ENCODE assay signal across 6 cellular contexts in the genomic region with DNA sequence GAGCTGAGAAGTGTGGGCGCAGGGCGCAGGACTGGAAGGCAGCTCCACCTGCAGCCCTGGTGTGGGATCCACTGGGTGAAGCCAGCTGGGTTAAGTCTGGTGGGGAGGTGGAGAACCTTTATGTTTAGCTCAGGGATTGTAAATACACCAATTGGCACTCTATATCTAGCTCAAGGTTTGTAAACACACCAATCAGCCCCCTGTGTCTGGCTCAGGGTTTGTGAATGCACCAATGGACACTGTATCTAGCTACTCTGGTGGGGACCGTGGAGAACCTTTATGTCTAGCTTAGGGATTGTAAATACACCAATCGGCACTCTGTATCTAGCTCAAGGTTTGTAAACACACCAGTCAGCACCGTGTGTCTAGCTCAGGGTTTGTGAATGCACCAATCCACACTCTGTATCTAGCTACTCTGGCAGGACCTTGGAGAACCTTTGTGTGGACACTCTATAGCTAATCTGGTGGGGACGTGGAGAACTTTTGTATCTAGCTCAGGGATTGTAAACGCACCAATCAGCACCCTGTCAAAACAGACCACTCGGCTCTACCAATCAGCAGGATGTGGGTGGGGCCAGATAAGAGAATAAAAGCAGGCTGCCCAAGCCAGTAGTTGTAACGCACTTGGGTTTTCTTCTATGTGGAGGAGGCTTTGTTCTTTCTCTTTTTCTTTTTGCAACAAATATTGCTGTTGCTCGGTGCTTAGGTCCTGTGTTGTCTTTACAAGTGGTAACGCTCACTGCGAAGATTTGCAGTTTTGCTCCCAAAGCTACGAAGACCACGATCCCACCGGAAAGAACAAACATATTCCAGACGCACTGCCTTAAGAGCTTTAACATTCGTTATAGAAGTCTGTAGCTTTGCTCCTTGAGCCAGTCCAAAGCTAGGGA. TPM values are rescaled to one million over a fixed set of nuclear protein-coding genes. Genes with fewer than 3 reads are reported as not detected.
A peak's percentile ranks its signal among the peaks of the same experiment; 100 is the strongest.
DNase-seq lines count a peak whose midpoint lies in the region; ATAC-seq and TF ChIP-seq lines count a peak whose summit lies in the region.
"Not testable (repeated sequence)": the region's sequence is repeated elsewhere in the genome, so short reads cannot be mapped to it uniquely, and the experiment has no call there.

No MANE protein-coding gene starts in this region.

- H3K27ac ChIP-seq in GM23248: not testable (repeated sequence)
- peak overlapping the region; percentile 93 for H3K27ac ChIP-seq in RWPE1

- peaks cover 19% of the 10 kb centered on the region; the same call in 1 of the 2 replicates for H3F3A ChIP-seq in GM23248 (ENCODE audit: insufficient read depth)

- WGBS in GM23248 (ENCODE audit: low coverage in 1 of 2, low lambda C conversion rate in 2 of 2, missing lambda C conversion rate in 2 of 2), 2 experiments: 90 to 91% methylated on average over 17 of the region's 17 CpGs

- H3K9ac ChIP-seq in GM23248: peak overlapping the region; percentile 73

- H3K36me3 ChIP-seq in GM23248 (ENCODE audit: low read depth): not testable (repeated sequence)

- peak overlapping the region; percentile 89 for H2AFZ ChIP-seq in GM23248

- CTCF ChIA-PET in RWPE1 (lab: Yijun Ruan, JAX): interaction anchor here (0.5 to 1.2 kb wide), 4 partner anchors 22 to 242 kb away, joined by 3 to 5 read pairs (median 4); no protein-coding TSS in a partner anchor

- not testable (repeated sequence) for H3K9me3 ChIP-seq in GM23248 (ENCODE audit: low read depth)

- not testable (repeated sequence) for DNase-seq in GM23248; RWPE1 (ENCODE audit: low spot score); activated naive CD4-positive, alpha-beta T cell treated with anti-CD3 and anti-CD28 coated beads, Interleukin-2, amount 50 U/mL, for 72 hours (ENCODE audit: low spot score in 2 of 2); fibroblast of mammary gland (ENCODE audit: low read depth); type B pancreatic cell (ENCODE audit: extremely low spot score, unreplicated experiment)

- POLR2A ChIA-PET in RWPE1 (lab: Yijun Ruan, JAX; ENCODE audit: low non-redundant PET): interaction anchor here (0.6 to 1.1 kb wide), 2 partner anchors 20 to 27 kb away, joined by 3 to 5 read pairs; partner anchors contain the start of genes C6orf52 and PAK1IP1

- H3K79me2 ChIP-seq in GM23248 (ENCODE audit: insufficient read depth): peaks cover 32% of the 10 kb centered on the region

- peak overlapping the region; percentile 96 to 98 (median 98) for H3K4me3 Mint-ChIP-seq in nephron
- H3K4me3 Mint-ChIP-seq in type B pancreatic cell: peak overlapping the region; percentile 98

- peak overlapping the region; percentile 44 to 88 for H3K27ac Mint-ChIP-seq in activated naive CD4-positive, alpha-beta T cell treated with anti-CD3 and anti-CD28 coated beads, Interleukin-2, amount 50 U/mL, for 72 hours
- H3K27ac Mint-ChIP-seq in nephron: peak overlapping the region; percentile 99 to 100 (median 99)
- peak overlapping the region; percentile 98 for H3K27ac Mint-ChIP-seq in type B pancreatic cell

- not testable (repeated sequence) for H3K9me2 ChIP-seq in GM23248 (ENCODE audit: insufficient read depth)

- H3K4me3 ChIP-seq in GM23248 (peak overlapping the region; percentile 83), fibroblast of mammary gland (ENCODE audit: control insufficient read depth, low read depth, low read length) (peak overlapping the region; percentile 52)

- H3K27me3 Mint-ChIP-seq in nephron (ENCODE audit: low read depth); type B pancreatic cell: not testable (repeated sequence)

- peaks cover 30% of the 10 kb centered on the region for H3K4me1 Mint-ChIP-seq in nephron
- peaks cover 35% of the 10 kb centered on the region for H3K4me1 Mint-ChIP-seq in type B pancreatic cell (ENCODE audit: unreplicated experiment)

- in situ Hi-C loops in GM23248 (cut with MboI): not testable (repeated sequence)

- not testable (repeated sequence) for ATAC-seq in activated naive CD4-positive, alpha-beta T cell treated with anti-CD3 and anti-CD28 coated beads, Interleukin-2, amount 50 U/mL, for 72 hours

- peaks cover 14% of the 10 kb centered on the region; the same call in 1 of the 2 replicates for H3K4me1 ChIP-seq in GM23248 (ENCODE audit: insufficient read depth)

- H3K4me2 ChIP-seq in GM23248 (ENCODE audit: unreplicated experiment): peak overlapping the region; percentile 83

- TF ChIP-seq CTCF in RWPE1 (conservative IDR thresholded peaks at IDR 0.05; ENCODE audit: low read depth); fibroblast of mammary gland (conservative IDR thresholded peaks at IDR 0.05; ENCODE audit: control insufficient read depth, insufficient read depth, low read depth, low read length); nephron (IDR thresholded peaks at IDR 0.05; ENCODE audit: unreplicated experiment in 3 of 3); type B pancreatic cell (conservative IDR thresholded peaks at IDR 0.05): not testable (repeated sequence)

- peaks cover 26 to 43% of the 10 kb centered on the region in 2 donors for H3K36me3 Mint-ChIP-seq in activated naive CD4-positive, alpha-beta T cell treated with anti-CD3 and anti-CD28 coated beads, Interleukin-2, amount 50 U/mL, for 72 hours
- peaks cover 12% of the 10 kb centered on the region for H3K36me3 Mint-ChIP-seq in nephron (ENCODE audit: low read depth)
- not testable (repeated sequence) for H3K36me3 Mint-ChIP-seq in type B pancreatic cell

- H3K9me3 Mint-ChIP-seq in activated naive CD4-positive, alpha-beta T cell treated with anti-CD3 and anti-CD28 coated beads, Interleukin-2, amount 50 U/mL, for 72 hours; nephron; type B pancreatic cell: not testable (repeated sequence)

- H3K27me3 ChIP-seq in GM23248 (replicated peaks; ENCODE audit: insufficient read depth): not testable (repeated sequence)

- H4K20me1 ChIP-seq in GM23248 (ENCODE audit: insufficient read depth): not testable (repeated sequence)

RNA-seq across cellular contexts. Expression of gene TMEM14C, which starts 1.7 kb away (rescaled TPM):
- total RNA-seq in GM23248 (2014; rRNA removed; shearing (Covaris generic)): 164 and 199 TPM in 2 replicates
- 256 and 272 TPM in 2 replicates for polyA plus RNA-seq in GM23248 (2016; fragmentation: Nextera tagmentation; extraction: Ambion mirVana)
- 10 to 100 TPM; 67.2 to 91.1 TPM for total RNA-seq in activated naive CD4-positive, alpha-beta T cell treated with anti-CD3 and anti-CD28 coated beads, Interleukin-2, amount 50 U/mL, for 72 hours
- 87.5 and 103 TPM in 2 replicates for total RNA-seq in type B pancreatic cell (ENCODE audit: low replicate concordance)

RNA-seq across cellular contexts. Expression of gene TMEM14B, which starts 26.4 kb away (rescaled TPM):
- 75.9 and 94.0 TPM in 2 replicates for total RNA-seq in GM23248 (2014; rRNA removed; shearing (Covaris generic))
- 148 and 158 TPM in 2 replicates for polyA plus RNA-seq in GM23248 (2016; fragmentation: Nextera tagmentation; extraction: Ambion mirVana)
- 100 to 1,000 TPM in 1 of 2 donors, 10 to 100 TPM in 1; 86.7 to 104 TPM for total RNA-seq in activated naive CD4-positive, alpha-beta T cell treated with anti-CD3 and anti-CD28 coated beads, Interleukin-2, amount 50 U/mL, for 72 hours
- 68.1 and 75.6 TPM in 2 replicates for total RNA-seq in type B pancreatic cell (ENCODE audit: low replicate concordance)

RNA-seq across cellular contexts. Expression of gene PAK1IP1, which starts 26.4 kb away (rescaled TPM):
- total RNA-seq in GM23248 (2014; rRNA removed; shearing (Covaris generic)): 16.6 and 22.8 TPM in 2 replicates
- 28.1 and 29.0 TPM in 2 replicates for polyA plus RNA-seq in GM23248 (2016; fragmentation: Nextera tagmentation; extraction: Ambion mirVana)
- 10 to 100 TPM; 20.3 TPM for total RNA-seq in activated naive CD4-positive, alpha-beta T cell treated with anti-CD3 and anti-CD28 coated beads, Interleukin-2, amount 50 U/mL, for 72 hours
- total RNA-seq in type B pancreatic cell (ENCODE audit: low replicate concordance): 15.4 and 16.4 TPM in 2 replicates

RNA-seq across cellular contexts. Expression of gene C6orf52, which starts 26.8 kb away (rescaled TPM):
- not detected in 2 replicates for total RNA-seq in GM23248 (2014; rRNA removed; shearing (Covaris generic))
- polyA plus RNA-seq in GM23248 (2016; fragmentation: Nextera tagmentation; extraction: Ambion mirVana): 0.75 and 0.99 TPM in 2 replicates
- 1 to 10 TPM in 1 of 2 donors, not detected in 1; 1.0 TPM for total RNA-seq in activated naive CD4-positive, alpha-beta T cell treated with anti-CD3 and anti-CD28 coated beads, Interleukin-2, amount 50 U/mL, for 72 hours
- 3.5 and 3.7 TPM in 2 replicates for total RNA-seq in type B pancreatic cell (ENCODE audit: low replicate concordance)
